ENCODE assay signal across 13 cellular contexts in the genomic region with DNA sequence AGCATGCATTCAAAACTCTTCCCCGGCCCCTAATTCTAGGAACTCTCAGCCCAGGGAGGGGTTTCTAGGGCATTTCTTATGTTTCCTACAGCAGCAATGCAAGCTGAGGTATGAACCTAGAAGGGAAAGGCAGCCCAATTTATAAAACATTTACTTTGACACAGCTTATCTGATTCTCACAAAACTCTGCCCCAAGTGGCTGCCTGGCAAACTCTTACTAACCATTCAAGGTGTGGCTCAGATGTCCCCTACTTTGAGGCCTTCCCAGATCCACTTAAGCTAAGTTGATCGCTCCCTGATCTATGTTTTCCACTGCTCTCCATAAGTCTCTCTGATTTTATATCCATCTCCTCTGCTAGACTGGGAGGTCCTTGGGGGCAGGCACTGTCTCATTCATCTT. TPM values are rescaled to one million over a fixed set of nuclear protein-coding genes. Genes with fewer than 3 reads are reported as not detected.
DNase-seq lines count a peak whose midpoint lies in the region; ATAC-seq, FAIRE-seq and TF ChIP-seq lines count a peak whose summit lies in the region.
"Had no signal": no experiment of that assay in that cellular context is flagged by ENCODE, and none has a peak within 500 bp of the region (broad histone marks: within the 10 kb centered on the region; RNA-seq: fewer than 3 reads in every experiment).

No MANE protein-coding gene starts in this region.

- H3K4me3 Mint-ChIP-seq in CD4-positive, CD25-positive, alpha-beta regulatory T cell = no peak overlapping the region
- H3K4me3 Mint-ChIP-seq in GM23338 = no peak overlapping the region
- no peak overlapping the region for H3K4me3 Mint-ChIP-seq in activated CD8-positive, alpha-beta T cell treated with anti-CD3 and anti-CD28 coated beads for 36 hours

- no peak overlapping the region for H3K27ac ChIP-seq in CD4-positive, CD25-positive, alpha-beta regulatory T cell (ENCODE audit: insufficient read depth, low read length, poor library complexity, severe bottlenecking)
- H3K27ac ChIP-seq in GM23338 (ENCODE audit: low read depth) (no peak overlapping the region), keratinocyte (ENCODE audit: control insufficient read depth, insufficient read depth, low read length) (no peak overlapping the region), RWPE1 (no peak overlapping the region), GM23248 (no peak overlapping the region)
- H3K27ac ChIP-seq: dorsolateral prefrontal cortex had no signal

- dilution Hi-C loops in keratinocyte (cut with MboI; ENCODE audit: extremely low pct_ligation_motif_present, low sequenced_read_pairs) = no loop called here

- FAIRE-seq in keratinocyte (lab: Jason Lieb, UNC) = no peak

- peaks cover 6% of the 10 kb centered on the region; the same call in 1 of the 2 replicates for H4K20me1 ChIP-seq in GM23338 (replicated peaks; ENCODE audit: insufficient read depth)
- no peaks in the 10 kb centered on the region for H4K20me1 ChIP-seq in keratinocyte (ENCODE audit: control insufficient read depth, extremely low read depth, insufficient read depth, low read length)
- H4K20me1 ChIP-seq in GM23248 (ENCODE audit: insufficient read depth) = no peaks in the 10 kb centered on the region

- H3K27me3 Mint-ChIP-seq in CD4-positive, CD25-positive, alpha-beta regulatory T cell = no peaks in the 10 kb centered on the region
- H3K27me3 Mint-ChIP-seq in GM23338 (ENCODE audit: insufficient read depth, low read depth, poor library complexity) = peaks cover 2% of the 10 kb centered on the region
- no peaks in the 10 kb centered on the region for H3K27me3 Mint-ChIP-seq in activated CD8-positive, alpha-beta T cell treated with anti-CD3 and anti-CD28 coated beads for 36 hours

- H3K9me1 ChIP-seq in keratinocyte (ENCODE audit: control insufficient read depth, extremely low read depth, insufficient read depth, low read length) = no peaks in the 10 kb centered on the region

- no peaks in the 10 kb centered on the region for H3K9me3 ChIP-seq in CD4-positive, CD25-positive, alpha-beta regulatory T cell (ENCODE audit: control insufficient read depth in 2 of 2, low read length in 2 of 2)
- H3K9me3 ChIP-seq in keratinocyte (ENCODE audit: control insufficient read depth, low read depth, low read length) (no peaks in the 10 kb centered on the region), GM23248 (ENCODE audit: low read depth) (no peaks in the 10 kb centered on the region)

- H3K36me3 Mint-ChIP-seq in CD4-positive, CD25-positive, alpha-beta regulatory T cell = peaks cover 5% of the 10 kb centered on the region
- no peaks in the 10 kb centered on the region for H3K36me3 Mint-ChIP-seq in GM23338 (ENCODE audit: low read depth)
- peaks cover 19% of the 10 kb centered on the region for H3K36me3 Mint-ChIP-seq in activated CD8-positive, alpha-beta T cell treated with anti-CD3 and anti-CD28 coated beads for 36 hours (ENCODE audit: low read depth)

- H3K79me2 ChIP-seq in GM23338 (replicated peaks; ENCODE audit: insufficient read depth) = no peaks in the 10 kb centered on the region
- no peaks in the 10 kb centered on the region for H3K79me2 ChIP-seq in keratinocyte (ENCODE audit: control insufficient read depth, insufficient read depth, low read length)
- H3K79me2 ChIP-seq in GM23248 (ENCODE audit: insufficient read depth) = no peaks in the 10 kb centered on the region

- 97 to 98% methylated on average over 2 of the region's 2 CpGs for WGBS in GM23248 (ENCODE audit: low coverage in 1 of 2, low lambda C conversion rate in 2 of 2, missing lambda C conversion rate in 2 of 2), 2 experiments

- DNase-seq in CD4-positive, CD25-positive, alpha-beta regulatory T cell = peak in 1 of 3 donors; percentile 39
- DNase-seq in GM23338 (ENCODE audit: low spot score) (peak; percentile 66), keratinocyte (ENCODE audit: low read depth, low spot score) (no peak), RWPE1 (ENCODE audit: low spot score) (no peak), kidney tubule cell (ENCODE audit: low spot score) (no peak), GM23248 (no peak), H4 (ENCODE audit: low spot score) (no peak)
- DNase-seq in activated CD8-positive, alpha-beta T cell treated with anti-CD3 and anti-CD28 coated beads for 36 hours = peak; percentile 31
- DNase-seq: activated naive CD4-positive, alpha-beta T cell treated with Interleukin-2 at 50 U/mL for 16 hours; dorsolateral prefrontal cortex; hypothalamus; NCI-H1417 treated with DMSO at 0.1 percent for 48 hours had no signal

- intact Hi-C loops in activated CD8-positive, alpha-beta T cell treated with anti-CD3 and anti-CD28 coated beads for 36 hours (cut with micrococcal nuclease) = loop anchor here (5.0 kb wide), 1 partner anchor 39 kb away; the partner anchor contains the start of gene RNF19B

- H3K9ac ChIP-seq in keratinocyte (ENCODE audit: control insufficient read depth, extremely low read depth, insufficient read depth, low read length) = no peak overlapping the region
- H3K9ac ChIP-seq in GM23248 = no peak overlapping the region

- H3K27me3 ChIP-seq in CD4-positive, CD25-positive, alpha-beta regulatory T cell (ENCODE audit: control insufficient read depth, insufficient read depth, low read length) = no peaks in the 10 kb centered on the region
- H3K27me3 ChIP-seq in GM23338 (ENCODE audit: insufficient read depth) (no peaks in the 10 kb centered on the region), keratinocyte (ENCODE audit: control insufficient read depth, extremely low read depth, insufficient read depth, low read length) (no peaks in the 10 kb centered on the region), GM23248 (replicated peaks; ENCODE audit: insufficient read depth) (no peaks in the 10 kb centered on the region)
- H3K27me3 ChIP-seq: dorsolateral prefrontal cortex had no signal

- TF ChIP-seq CTCF in GM23338 (conservative IDR thresholded peaks at IDR 0.05; ENCODE audit: low read depth in 2 of 2) = peak; percentile 45 to 50
- TF ChIP-seq CTCF in activated CD8-positive, alpha-beta T cell treated with anti-CD3 and anti-CD28 coated beads for 36 hours (IDR thresholded peaks at IDR 0.05) = peak; percentile 15
- TF ChIP-seq CTCF in keratinocyte (optimal IDR thresholded peaks at IDR 0.05 in 1 of 3, IDR thresholded peaks at IDR 0.05 in 1 of 3, conservative IDR thresholded peaks at IDR 0.05 in 1 of 3; ENCODE audit: extremely low read depth in 1 of 3, insufficient read depth in 2 of 3, low read length in 3 of 3) = peak; percentile 27 to 41 (median 39)
- TF ChIP-seq CTCF in RWPE1 (conservative IDR thresholded peaks at IDR 0.05; ENCODE audit: low read depth) = no peak; the same call in 1 of the 2 replicates

- H3K9me3 Mint-ChIP-seq in CD4-positive, CD25-positive, alpha-beta regulatory T cell = no peaks in the 10 kb centered on the region
- H3K9me3 Mint-ChIP-seq in GM23338 = no peaks in the 10 kb centered on the region
- H3K9me3 Mint-ChIP-seq in activated CD8-positive, alpha-beta T cell treated with anti-CD3 and anti-CD28 coated beads for 36 hours = no peaks in the 10 kb centered on the region

- peak overlapping the region in 2 of 3 donors; percentile 57 to 67 for H3K27ac Mint-ChIP-seq in CD4-positive, CD25-positive, alpha-beta regulatory T cell
- no peak overlapping the region for H3K27ac Mint-ChIP-seq in GM23338
- no peak overlapping the region for H3K27ac Mint-ChIP-seq in activated CD8-positive, alpha-beta T cell treated with anti-CD3 and anti-CD28 coated beads for 36 hours

- POLR2A ChIA-PET in activated CD8-positive, alpha-beta T cell treated with anti-CD3 and anti-CD28 coated beads for 36 hours (lab: Charles Lee) = no interaction called here
- POLR2A ChIA-PET in RWPE1 (lab: Yijun Ruan, JAX; ENCODE audit: low non-redundant PET) = no interaction called here

- no peaks in the 10 kb centered on the region; the same call in 1 of the 2 replicates for H3F3A ChIP-seq in GM23338 (replicated peaks; ENCODE audit: low read depth)
- peaks cover 30% of the 10 kb centered on the region for H3F3A ChIP-seq in GM23248 (ENCODE audit: insufficient read depth)

- CTCF ChIA-PET in activated CD8-positive, alpha-beta T cell treated with anti-CD3 and anti-CD28 coated beads for 36 hours (lab: Charles Lee) = interaction anchor here (0.8 to 2.2 kb wide), 8 partner anchors 9 to 82 kb away, joined by 3 to 7 read pairs (median 3); no protein-coding TSS in a partner anchor
- CTCF ChIA-PET in RWPE1 (lab: Yijun Ruan, JAX) = interaction anchor here (0.6 to 1.7 kb wide), 5 partner anchors 9 to 439 kb away, joined by 3 to 7 read pairs (median 3); no protein-coding TSS in a partner anchor

- H2AFZ ChIP-seq in GM23338 (no peak overlapping the region), keratinocyte (ENCODE audit: control insufficient read depth, low read length) (no peak overlapping the region), GM23248 (no peak overlapping the region)

- ATAC-seq in CD4-positive, CD25-positive, alpha-beta regulatory T cell (ENCODE audit: low read depth in 2 of 2) = no peak
- ATAC-seq in GM23338 = peak; percentile 70
- no peak for ATAC-seq in activated CD8-positive, alpha-beta T cell treated with anti-CD3 and anti-CD28 coated beads for 36 hours
- ATAC-seq: activated CD4-positive, CD25-positive, alpha-beta regulatory T cell treated with anti-CD3 and anti-CD28 coated beads, Interleukin-2, amount 50 U/mL, for 24 hours had no signal

- H3K36me3 ChIP-seq in CD4-positive, CD25-positive, alpha-beta regulatory T cell (ENCODE audit: control insufficient read depth, insufficient read depth, low read length) = peaks cover 3% of the 10 kb centered on the region
- H3K36me3 ChIP-seq in GM23338 (ENCODE audit: insufficient read depth) (no peaks in the 10 kb centered on the region), keratinocyte (ENCODE audit: control insufficient read depth in 2 of 2, extremely low read depth in 1 of 2, insufficient read depth in 2 of 2, low read length in 2 of 2) (peaks cover 0 to 7% of the 10 kb centered on the region in 2 experiments), GM23248 (ENCODE audit: low read depth) (no peaks in the 10 kb centered on the region)

- H3K4me3 ChIP-seq in CD4-positive, CD25-positive, alpha-beta regulatory T cell (ENCODE audit: low read depth, low read length) = no peak overlapping the region
- H3K4me3 ChIP-seq in GM23338 (no peak overlapping the region), keratinocyte (ENCODE audit: control insufficient read depth in 2 of 3, extremely low read depth in 1 of 3, insufficient read depth in 2 of 3, low read depth in 1 of 3, low read length in 3 of 3) (no peak overlapping the region), GM23248 (no peak overlapping the region)
- H3K4me3 ChIP-seq: dorsolateral prefrontal cortex had no signal

- no peak overlapping the region for H3K4me2 ChIP-seq in GM23338
- no peak overlapping the region for H3K4me2 ChIP-seq in keratinocyte (ENCODE audit: control insufficient read depth, extremely low read depth, insufficient read depth, low read depth, low read length)
- no peak overlapping the region for H3K4me2 ChIP-seq in GM23248 (ENCODE audit: unreplicated experiment)

- H3K4me1 ChIP-seq in CD4-positive, CD25-positive, alpha-beta regulatory T cell (ENCODE audit: control insufficient read depth, insufficient read depth, low read length, poor library complexity, severe bottlenecking) = no peaks in the 10 kb centered on the region
- H3K4me1 ChIP-seq in GM23338 (ENCODE audit: insufficient read depth) (peaks cover 7% of the 10 kb centered on the region), keratinocyte (ENCODE audit: control insufficient read depth, extremely low read depth, insufficient read depth, low read length) (peaks cover 31% of the 10 kb centered on the region), GM23248 (ENCODE audit: insufficient read depth) (peaks cover 37% of the 10 kb centered on the region)

- H3K9me2 ChIP-seq in GM23338 (ENCODE audit: insufficient read depth) (no peaks in the 10 kb centered on the region; the same call in 1 of the 2 replicates), GM23248 (ENCODE audit: insufficient read depth) (no peaks in the 10 kb centered on the region)

- H3K4me1 Mint-ChIP-seq in CD4-positive, CD25-positive, alpha-beta regulatory T cell = peaks cover 0 to 19% (median 12%) of the 10 kb centered on the region in 4 donors
- peaks cover 25% of the 10 kb centered on the region for H3K4me1 Mint-ChIP-seq in GM23338
- H3K4me1 Mint-ChIP-seq in activated CD8-positive, alpha-beta T cell treated with anti-CD3 and anti-CD28 coated beads for 36 hours (ENCODE audit: low read depth) = peaks cover 23% of the 10 kb centered on the region

- in situ Hi-C loops in GM23248 (cut with MboI) = no loop called here

RNA-seq across cellular contexts. Expression of gene AK2, which starts 35.4 kb away (rescaled TPM):
- total RNA-seq in CD4-positive, CD25-positive, alpha-beta regulatory T cell = 55.3 TPM
- polyA plus RNA-seq in CD4-positive, CD25-positive, alpha-beta regulatory T cell = 100 to 1,000 TPM; 111 to 122 (median 115) TPM
- 142 and 165 TPM in 2 replicates for total RNA-seq in GM23338 (2014; rRNA removed; shearing (Covaris generic))
- polyA plus RNA-seq in GM23338 (2016; fragmentation: Nextera tagmentation; extraction: Ambion mirVana) = 121 and 125 TPM in 2 replicates
- 100 to 1,000 TPM; 404 TPM for total RNA-seq in activated CD8-positive, alpha-beta T cell treated with anti-CD3 and anti-CD28 coated beads for 36 hours
- 193 to 258 TPM (median 256 TPM) in 3 replicates for polyA plus RNA-seq in keratinocyte
- 68.5 TPM for polyA plus RNA-seq in keratinocyte (2011; ENCODE audit: low read depth)
- 240 and 263 TPM in 2 replicates for polyA plus RNA-seq in keratinocyte (2011; cell fraction: cytosol; rRNA removed)
- polyA plus RNA-seq in keratinocyte (2011; cell fraction: nucleus; rRNA removed) = 231 and 290 TPM in 2 replicates
- polyA plus RNA-seq in keratinocyte (2012; ENCODE audit: low replicate concordance) = 163 and 201 TPM in 2 replicates
- 43.8 to 97.5 TPM (median 91.4 TPM) in 3 replicates for polyA minus RNA-seq in keratinocyte
- polyA minus RNA-seq in keratinocyte (2011; cell fraction: cytosol; rRNA and poly(A)+ RNA removed) = 123 TPM
- polyA minus RNA-seq in keratinocyte (2011; cell fraction: nucleus; rRNA and poly(A)+ RNA removed) = 36.0 and 67.2 TPM in 2 replicates
- total RNA-seq in GM23248 (2014; rRNA removed; shearing (Covaris generic)) = 130 and 134 TPM in 2 replicates
- 173 and 179 TPM in 2 replicates for polyA plus RNA-seq in GM23248 (2016; fragmentation: Nextera tagmentation; extraction: Ambion mirVana)
- 178 and 192 TPM in 2 replicates for total RNA-seq in H4 (2014; rRNA removed; shearing (Covaris generic))

RNA-seq across cellular contexts. Expression of gene RNF19B, which starts 36.7 kb away (rescaled TPM):
- 44.9 TPM for total RNA-seq in CD4-positive, CD25-positive, alpha-beta regulatory T cell
- polyA plus RNA-seq in CD4-positive, CD25-positive, alpha-beta regulatory T cell = 1 to 10 TPM; 2.0 to 2.6 (median 2.4) TPM
- total RNA-seq in GM23338 (2014; rRNA removed; shearing (Covaris generic)) = 10.6 and 11.9 TPM in 2 replicates
- polyA plus RNA-seq in GM23338 (2016; fragmentation: Nextera tagmentation; extraction: Ambion mirVana) = 2.6 and 2.9 TPM in 2 replicates
- 10 to 100 TPM; 10.6 to 10.9 TPM for total RNA-seq in activated CD8-positive, alpha-beta T cell treated with anti-CD3 and anti-CD28 coated beads for 36 hours
- 31.8 to 48.3 TPM (median 33.5 TPM) in 3 replicates for polyA plus RNA-seq in keratinocyte
- 18.9 TPM for polyA plus RNA-seq in keratinocyte (2011; ENCODE audit: low read depth)
- 31.1 and 31.5 TPM in 2 replicates for polyA plus RNA-seq in keratinocyte (2011; cell fraction: cytosol; rRNA removed)
- polyA plus RNA-seq in keratinocyte (2011; cell fraction: nucleus; rRNA removed) = 26.6 and 29.0 TPM in 2 replicates
- 31.3 and 36.7 TPM in 2 replicates for polyA plus RNA-seq in keratinocyte (2012; ENCODE audit: low replicate concordance)
- polyA minus RNA-seq in keratinocyte = 31.8 to 54.8 TPM (median 49.1 TPM) in 3 replicates
- polyA minus RNA-seq in keratinocyte (2011; cell fraction: cytosol; rRNA and poly(A)+ RNA removed) = 45.1 TPM
- 20.4 and 24.8 TPM in 2 replicates for polyA minus RNA-seq in keratinocyte (2011; cell fraction: nucleus; rRNA and poly(A)+ RNA removed)
- 9.5 and 11.1 TPM in 2 replicates for total RNA-seq in GM23248 (2014; rRNA removed; shearing (Covaris generic))
- 1.5 and 1.6 TPM in 2 replicates for polyA plus RNA-seq in GM23248 (2016; fragmentation: Nextera tagmentation; extraction: Ambion mirVana)
- total RNA-seq in H4 (2014; rRNA removed; shearing (Covaris generic)) = 7.5 and 9.7 TPM in 2 replicates

Comparison
In these comparisons a context has a peak if more than half of its experiments do, and no peak if none do; other contexts are left out.
1. DNase-seq: peak in GM23338 (single experiment) and activated CD8-positive, alpha-beta T cell treated with anti-CD3 and anti-CD28 coated beads for 36 hours (single experiment); none in keratinocyte (single experiment), RWPE1 (single experiment), kidney tubule cell (single experiment), GM23248 (single experiment) and H4 (single experiment).
2. H3K27ac Mint-ChIP-seq: peak in CD4-positive, CD25-positive, alpha-beta regulatory T cell (2 of 3); none in GM23338 (single experiment) and activated CD8-positive, alpha-beta T cell treated with anti-CD3 and anti-CD28 coated beads for 36 hours (single experiment).